ENCODE assay signal across 28 cellular contexts in the genomic region with DNA sequence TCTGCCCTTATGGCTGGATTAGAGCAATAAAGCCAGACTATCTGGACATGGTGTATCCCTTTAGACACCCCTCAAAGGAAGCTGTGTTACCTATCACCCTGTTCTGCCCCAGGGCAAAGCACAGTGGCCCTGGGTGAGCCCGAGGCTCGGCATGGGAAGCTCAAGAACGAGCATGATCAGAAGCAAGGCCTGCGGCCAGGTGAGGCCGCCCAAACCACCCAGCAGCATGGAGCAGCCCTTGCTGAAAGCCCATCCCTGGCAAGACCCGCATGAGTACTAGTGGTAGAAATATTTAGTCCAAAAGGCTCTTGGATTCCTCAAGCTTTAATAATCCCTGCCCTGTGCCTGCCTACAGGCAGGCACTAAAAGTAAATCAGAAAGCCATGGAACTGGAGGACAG.
"Had no signal": no experiment of that assay in that cellular context is flagged by ENCODE, and none has a peak within 500 bp of the region (broad histone marks: within the 10 kb centered on the region; RNA-seq: fewer than 3 reads in every experiment).

No MANE protein-coding gene starts in this region.

- H3K9me3 Mint-ChIP-seq: activated CD4-positive, alpha-beta T cell treated with anti-CD3 and anti-CD28 coated beads, Interleukin-2, amount 10 ng/mL, durations not matched to agents 7 days and 5 days; activated naive CD4-positive, alpha-beta T cell treated with anti-CD3 and anti-CD28 coated beads for 36 hours; activated naive CD4-positive, alpha-beta T cell treated with anti-CD3 and anti-CD28 coated beads, Interleukin-2, amount 50 U/mL, for 72 hours; activated naive CD8-positive, alpha-beta T cell treated with anti-CD3 and anti-CD28 coated beads, Interleukin-2, amount 50 U/mL, for 24 hours; activated T-cell treated with anti-CD3 and anti-CD28 coated beads, Interleukin-2, amount 50 U/mL, for 4 hours; activated T-helper 1 cell treated with anti-CD3 and anti-CD28 coated beads, Interleukin-12 subunit alpha, Interleukin-12 subunit beta, Interleukin-2, Interleukin-4 antibody, amounts not matched to agents 30 ng/mL and 10 ng/mL and 1 ng/mL, durations not matched to agents 14 hours and 24 hours and 36 hours had no signal

- H3K27ac ChIP-seq: brain microvascular endothelial cell, SK-N-MC had no signal

- H3K4me1 Mint-ChIP-seq: activated CD4-positive, alpha-beta T cell treated with anti-CD3 and anti-CD28 coated beads for 36 hours; activated CD4-positive, alpha-beta T cell treated with anti-CD3 and anti-CD28 coated beads, Interleukin-2, amount 10 ng/mL, durations not matched to agents 7 days and 5 days; activated naive CD8-positive, alpha-beta T cell treated with anti-CD3 and anti-CD28 coated beads, Interleukin-2, amount 50 U/mL, for 24 hours had no signal

- H3K4me3 Mint-ChIP-seq: activated CD4-positive, alpha-beta T cell treated with anti-CD3 and anti-CD28 coated beads for 36 hours; activated CD4-positive, alpha-beta T cell treated with anti-CD3 and anti-CD28 coated beads, Interleukin-2, amount 10 ng/mL, durations not matched to agents 7 days and 5 days; activated naive CD4-positive, alpha-beta T cell treated with anti-CD3 and anti-CD28 coated beads for 36 hours; activated naive CD8-positive, alpha-beta T cell treated with anti-CD3 and anti-CD28 coated beads, Interleukin-2, amount 50 U/mL, for 24 hours; activated T-cell treated with anti-CD3 and anti-CD28 coated beads, Interleukin-2, amount 50 U/mL, for 4 hours; activated T-helper 1 cell treated with anti-CD3 and anti-CD28 coated beads, Interleukin-12 subunit alpha, Interleukin-12 subunit beta, Interleukin-2, Interleukin-4 antibody, amounts not matched to agents 30 ng/mL and 10 ng/mL and 1 ng/mL, durations not matched to agents 14 hours and 24 hours and 36 hours had no signal

- H3K36me3 Mint-ChIP-seq: activated naive CD4-positive, alpha-beta T cell treated with anti-CD3 and anti-CD28 coated beads, Interleukin-2, amount 50 U/mL, for 72 hours had no signal

- H3K27me3 ChIP-seq: brain microvascular endothelial cell had no signal

- DNase-seq: activated CD4-positive, alpha-beta T cell treated with anti-CD3 and anti-CD28 coated beads for 36 hours; activated CD4-positive, alpha-beta T cell treated with anti-CD3 and anti-CD28 coated beads, Interleukin-2, amount 10 ng/mL, durations not matched to agents 7 days and 5 days; activated CD4-positive, alpha-beta T cell treated with anti-CD3 and anti-CD28 coated beads, Interleukin-2, amount 50 U/mL, for 48 hours; activated CD8-positive, alpha-beta memory T cell treated with anti-CD3 and anti-CD28 coated beads, Interleukin-2, amount 50 U/mL, for 4 hours; activated gamma-delta T cell treated with Interleukin-2 at 50 U/mL for 16 hours; activated naive CD4-positive, alpha-beta T cell treated with anti-CD3 and anti-CD28 coated beads for 36 hours; activated naive CD8-positive, alpha-beta T cell treated with anti-CD3 and anti-CD28 coated beads, Interleukin-2, amount 50 U/mL, for 24 hours; activated T-cell treated with anti-CD3 and anti-CD28 coated beads for 4 hours; activated T-cell treated with anti-CD3 and anti-CD28 coated beads, Interleukin-2, amount 50 U/mL, for 4 hours; anterior cingulate cortex; brain microvascular endothelial cell; central memory CD4-positive, alpha-beta T cell; NCI-H1092 treated with DMSO at 0.1 percent for 48 hours; NCI-H1417 treated with DMSO at 0.1 percent for 48 hours; NCI-H1930; NCI-H2081 treated with DMSO at 0.1 percent for 48 hours; NCI-H226; NCI-H526; NCI-H748 treated with DMSO at 0.1 percent for 48 hours; NK-92 treated with Interleukin-12 subunit alpha and Interleukin-12 subunit beta, amount 100 ng/mL, for 24 hours; OCI-M1; Right ventricle myocardium superior; T1000 had no signal

- ATAC-seq: activated CD4-positive, alpha-beta T cell treated with anti-CD3 and anti-CD28 coated beads for 36 hours; activated CD4-positive, CD25-positive, alpha-beta regulatory T cell treated with anti-CD3 and anti-CD28 coated beads, Interleukin-2, amount 50 U/mL, for 24 hours; activated naive CD4-positive, alpha-beta T cell treated with anti-CD3 and anti-CD28 coated beads, Interleukin-2, amount 50 U/mL, for 72 hours; activated naive CD8-positive, alpha-beta T cell treated with anti-CD3 and anti-CD28 coated beads, Interleukin-2, amount 50 U/mL, for 24 hours; activated T-cell treated with anti-CD3 and anti-CD28 coated beads, Interleukin-2, amount 50 U/mL, for 4 hours; K562 had no signal

- H3K36me3 ChIP-seq: brain microvascular endothelial cell had no signal

- FAIRE-seq: K562 had no signal

- H3K4me3 ChIP-seq: K562, SK-N-MC had no signal

- H3K27ac Mint-ChIP-seq: activated CD4-positive, alpha-beta T cell treated with anti-CD3 and anti-CD28 coated beads for 36 hours; activated CD4-positive, alpha-beta T cell treated with anti-CD3 and anti-CD28 coated beads, Interleukin-2, amount 10 ng/mL, durations not matched to agents 7 days and 5 days; activated naive CD4-positive, alpha-beta T cell treated with anti-CD3 and anti-CD28 coated beads for 36 hours; activated naive CD4-positive, alpha-beta T cell treated with anti-CD3 and anti-CD28 coated beads, Interleukin-2, amount 50 U/mL, for 72 hours; activated naive CD8-positive, alpha-beta T cell treated with anti-CD3 and anti-CD28 coated beads, Interleukin-2, amount 50 U/mL, for 24 hours; activated T-helper 1 cell treated with anti-CD3 and anti-CD28 coated beads, Interleukin-12 subunit alpha, Interleukin-12 subunit beta, Interleukin-2, Interleukin-4 antibody, amounts not matched to agents 30 ng/mL and 10 ng/mL and 1 ng/mL, durations not matched to agents 14 hours and 24 hours and 36 hours had no signal
